In the genomic region with DNA sequence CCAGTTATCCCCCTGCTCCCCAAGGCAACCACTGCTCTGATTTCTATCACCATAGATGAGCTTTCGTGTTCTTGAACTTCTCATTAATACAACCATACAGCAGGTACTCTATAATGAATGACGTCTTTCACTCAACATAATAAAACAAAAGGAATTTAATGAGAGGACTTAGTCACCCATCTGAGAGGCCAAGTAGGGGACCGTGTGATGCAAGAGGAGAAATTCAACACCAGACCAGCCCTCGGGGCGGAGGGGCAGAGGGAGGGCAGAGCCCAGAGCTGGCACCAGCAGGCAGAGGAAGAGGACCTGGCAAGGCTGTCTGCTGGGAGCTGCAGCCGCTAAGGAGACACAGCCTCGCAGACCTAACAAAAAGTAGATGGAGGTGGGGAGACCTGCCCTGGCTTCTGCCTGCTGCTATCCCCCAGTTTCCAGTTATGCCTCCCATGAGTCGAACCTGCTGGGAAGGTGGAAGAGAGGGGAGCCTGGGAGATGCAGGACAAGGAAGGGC, we compare ENCODE assay signal across 8 cellular contexts. TPM values are rescaled to one million over a fixed set of nuclear protein-coding genes. Genes with fewer than 3 reads are reported as not detected.
DNase-seq lines count a peak whose midpoint lies in the region; ATAC-seq and TF ChIP-seq lines count a peak whose summit lies in the region.
"Had no signal": no experiment of that assay in that cellular context is flagged by ENCODE, and none has a peak within 500 bp of the region (broad histone marks: within the 10 kb centered on the region; RNA-seq: fewer than 3 reads in every experiment).

No MANE protein-coding gene starts in this region.

- H3K27me3 ChIP-seq in prostate gland (replicated peaks; ENCODE audit: insufficient read depth) (no peaks in the 10 kb centered on the region), colonic mucosa (no peaks in the 10 kb centered on the region)
- H3K27me3 ChIP-seq: SJSA1 had no signal

- H3K27ac ChIP-seq in prostate gland (no peak overlapping the region), colonic mucosa (no peak overlapping the region)
- H3K27ac ChIP-seq: SJSA1 had no signal

- H3K4me1 ChIP-seq in prostate gland (replicated peaks) (peaks cover 3% of the 10 kb centered on the region), colonic mucosa (no peaks in the 10 kb centered on the region)

- ATAC-seq in HG02840 (IDR thresholded peaks at IDR 0.05; ENCODE audit: low FRiP score, unreplicated experiment) (no peak), GM21717 (IDR thresholded peaks at IDR 0.05; ENCODE audit: unreplicated experiment) (no peak)

- TF ChIP-seq CTCF in fibroblast of pulmonary artery (IDR thresholded peaks at IDR 0.05; ENCODE audit: low read length, missing control alignments): no peak
- no peak for TF ChIP-seq CTCF in prostate gland (IDR thresholded peaks at IDR 0.05)
- TF ChIP-seq CTCF in colonic mucosa (IDR thresholded peaks at IDR 0.05): no peak

- H3K9ac ChIP-seq in colonic mucosa (ENCODE audit: low read depth in 2 of 2, low read length in 2 of 2): no peak overlapping the region

- DNase-seq in HK-2 (ENCODE audit: unreplicated experiment): peak; percentile 93
- DNase-seq in NOMO-1 (lab: John Stamatoyannopoulos, UW; ENCODE audit: unreplicated experiment in 2 of 2): peak; percentile 66 to 74
- peak; percentile 80 for DNase-seq in fibroblast of pulmonary artery (ENCODE audit: low read depth)
- DNase-seq in prostate gland (ENCODE audit: low spot score): peak; percentile 85
- DNase-seq in colonic mucosa: no peak

- no peak overlapping the region for H3K4me3 ChIP-seq in fibroblast of pulmonary artery (replicated peaks; ENCODE audit: low read depth, low read length)
- H3K4me3 ChIP-seq in prostate gland: no peak overlapping the region
- H3K4me3 ChIP-seq in colonic mucosa: no peak overlapping the region
- H3K4me3 ChIP-seq: SJSA1 had no signal

- no peak for TF ChIP-seq POLR2A in prostate gland (IDR thresholded peaks at IDR 0.05)

- H3K36me3 ChIP-seq in prostate gland (no peaks in the 10 kb centered on the region), colonic mucosa (no peaks in the 10 kb centered on the region)
- H3K36me3 ChIP-seq: SJSA1 had no signal

- intact Hi-C loops in prostate gland (cut with DNase I): no loop called here
- intact Hi-C loops in colonic mucosa (cut with DNase I): no loop called here

- H3K9me3 ChIP-seq in prostate gland (no peaks in the 10 kb centered on the region), colonic mucosa (no peaks in the 10 kb centered on the region)
- H3K9me3 ChIP-seq: SJSA1 had no signal

- 12% methylated on average over 8 of the region's 8 CpGs for WGBS in prostate gland

RNA-seq across cellular contexts. Expression of gene CCN5, which starts 13.7 kb away (rescaled TPM):
- total RNA-seq in prostate gland: 10 to 100 TPM; 62.9 to 64.3 TPM
- 1 to 10 TPM in 1 of 2 donors, under 1 TPM in 1; 0.84 to 2.9 TPM for total RNA-seq in colonic mucosa
- total RNA-seq: SJSA1 had no signal

RNA-seq across cellular contexts. Expression of gene KCNK15, which starts 16.8 kb away (rescaled TPM):
- 10 to 100 TPM in 1 of 2 donors, 1 to 10 TPM in 1; 1.5 to 16.1 TPM for total RNA-seq in prostate gland
- under 1 TPM; 0.21 to 0.27 TPM for total RNA-seq in colonic mucosa
- total RNA-seq: SJSA1 had no signal

Comparison
In these comparisons a context has a peak if more than half of its experiments do, and no peak if none do; other contexts are left out.
1. RNA of gene CCN5, which starts 13.7 kb away (total RNA-seq): 62.9 to 64.3 TPM in prostate gland; 0.84 to 2.9 TPM in colonic mucosa; every median in the first group is over 10 times any median in the second.